Comparison of ENCODE assay signal across 1 cellular context in genomic region chr15:42146551-42147430, GRCh38.
TF ChIP-seq lines count a peak whose summit lies in the region.

No MANE protein-coding gene starts in this region.

TF ChIP-seq in K562, 482 proteins besides CTCF, POLR2A, EP300 and RAD21 (continued from another document and continues in another):
- TF ChIP-seq ETV6 (IDR thresholded peaks at IDR 0.05; ENCODE audit: borderline replicate concordance in 1 of 2, low read depth in 2 of 2, low read length in 1 of 2) (no peak), ETV6 (CRISPR knock-in tag; IDR thresholded peaks at IDR 0.05; ENCODE audit: borderline replicate concordance) (no peak), ZNF77 (CRISPR knock-in tag; IDR thresholded peaks at IDR 0.05) (no peak), ZNF318 (IDR thresholded peaks at IDR 0.05; ENCODE audit: borderline replicate concordance in 1 of 2, low read depth in 1 of 2) (no peak), ZNF785 (CRISPR knock-in tag; IDR thresholded peaks at IDR 0.05) (no peak), USF2 (CRISPR knock-in tag; IDR thresholded peaks at IDR 0.05) (no peak), EZH2 (IDR thresholded peaks at IDR 0.05; ENCODE audit: borderline replicate concordance, low read depth, low read length) (no peak), YY1 (IDR thresholded peaks at IDR 0.05; ENCODE audit: borderline replicate concordance in 1 of 3, control insufficient read depth in 1 of 3, extremely low read depth in 1 of 3, insufficient read depth in 3 of 3, insufficient read length in 1 of 3, insufficient replicate concordance in 2 of 3, low read depth in 1 of 3, low read length in 2 of 3) (peak in 1 of 3 experiments; percentile 39), THRAP3 (IDR thresholded peaks at IDR 0.05; ENCODE audit: borderline replicate concordance) (no peak), THRB (CRISPR knock-in tag; conservative IDR thresholded peaks at IDR 0.05) (no peak), TCF3 (CRISPR knock-in tag; IDR thresholded peaks at IDR 0.05) (peak; percentile 28; the same call in 1 of the 2 replicates), TFAP4 (CRISPR knock-in tag; IDR thresholded peaks at IDR 0.05; ENCODE audit: borderline replicate concordance) (peak; percentile 74), ZBTB43 (CRISPR knock-in tag; IDR thresholded peaks at IDR 0.05) (no peak), ZNF232 (CRISPR knock-in tag; IDR thresholded peaks at IDR 0.05) (no peak), PKNOX1 (IDR thresholded peaks at IDR 0.05) (peak; percentile 47), ZNF24 (IDR thresholded peaks at IDR 0.05) (no peak), CHAMP1 (IDR thresholded peaks at IDR 0.05) (no peak), ZNF146 (CRISPR knock-in tag; IDR thresholded peaks at IDR 0.05; ENCODE audit: unreplicated experiment) (no peak), MAZ (CRISPR knock-in tag; conservative IDR thresholded peaks at IDR 0.05 in 1 of 2, IDR thresholded peaks at IDR 0.05 in 1 of 2) (peak in 1 of 2 experiments; percentile 20; a peak in 1 of 4 replicates), ATF4 (CRISPR knock-in tag; IDR thresholded peaks at IDR 0.05) (no peak), WHSC1 (IDR thresholded peaks at IDR 0.05; ENCODE audit: low read length) (no peak), HES1 (IDR thresholded peaks at IDR 0.05; ENCODE audit: low read depth) (no peak), L3MBTL2 (IDR thresholded peaks at IDR 0.05) (no peak), RCOR1 (IDR thresholded peaks at IDR 0.05; ENCODE audit: borderline replicate concordance in 1 of 2, low read depth in 2 of 2, low read length in 2 of 2) (peak in 1 of 2 experiments; percentile 24; a peak in 1 of 4 replicates), NRF1 (conservative IDR thresholded peaks at IDR 0.05 in 1 of 2, IDR thresholded peaks at IDR 0.05 in 1 of 2) (peak; percentile 40 to 49; a peak in 2 of 4 replicates), PML (IDR thresholded peaks at IDR 0.05; ENCODE audit: low read length) (no peak), TCF15 (CRISPR knock-in tag; IDR thresholded peaks at IDR 0.05) (no peak), SIN3A (IDR thresholded peaks at IDR 0.05; ENCODE audit: borderline replicate concordance in 2 of 2, control insufficient read depth in 1 of 2, low read depth in 2 of 2, low read length in 2 of 2) (no peak), PBX2 (CRISPR knock-in tag; IDR thresholded peaks at IDR 0.05; ENCODE audit: low read depth) (no peak), PBX2 (tag; conservative IDR thresholded peaks at IDR 0.05; ENCODE audit: low read depth) (peak; percentile 70), TEAD4 (IDR thresholded peaks at IDR 0.05; ENCODE audit: low read length) (no peak; the same call in 1 of the 2 replicates), TEAD4 (CRISPR knock-in tag; IDR thresholded peaks at IDR 0.05; ENCODE audit: borderline replicate concordance) (no peak), CBFA2T3 (IDR thresholded peaks at IDR 0.05) (peak; percentile 51), MEIS2 (IDR thresholded peaks at IDR 0.05; ENCODE audit: partially characterized antibody) (peak; percentile 72), NFATC3 (IDR thresholded peaks at IDR 0.05) (no peak)
